Comparison of ENCODE assay signal across 8 cellular contexts in genomic region chr12:113221181-113221996, GRCh38. TPM values are rescaled to one million over a fixed set of nuclear protein-coding genes. Genes with fewer than 3 reads are reported as not detected.
DNase-seq lines count a peak whose midpoint lies in the region; ATAC-seq lines count a peak whose summit lies in the region.

TSS of gene TPCN1 (plus strand) at chr12:113221464. CDS start at chr12:113226853, 5,389 bp downstream.

- H3K36me3 ChIP-seq in mesenchymal stem cell (ENCODE audit: control insufficient read depth in 1 of 2, insufficient read depth in 2 of 2, low read depth in 1 of 2, low read length in 2 of 2) = no peaks in the 10 kb centered on the region

- peak within 1 kb of the TSS; percentile 66 for H3K27ac ChIP-seq in mesenchymal stem cell (ENCODE audit: low read length, poor library complexity, severe bottlenecking)

- H3K36me3 Mint-ChIP-seq in effector memory CD8-positive, alpha-beta T cell (ENCODE audit: insufficient read depth) = peaks cover 19% of the 10 kb centered on the region

- DNase-seq in CMK (ENCODE audit: low read depth) (peak; percentile 100), HT1080 (ENCODE audit: low read depth) (peak; percentile 100), NOMO-1 treated with DMSO at 0.1 percent for 48 hours (lab: John Stamatoyannopoulos, UW; ENCODE audit: unreplicated experiment) (peak; percentile 100), mesenchymal stem cell (peak; percentile 100)
- peak; percentile 97 for DNase-seq in activated CD8-positive, alpha-beta memory T cell treated with anti-CD3 and anti-CD28 coated beads for 4 hours (ENCODE audit: low read depth in 2 of 2)
- peak; percentile 98 for DNase-seq in effector memory CD8-positive, alpha-beta T cell
- DNase-seq in stimulated activated CD8-positive, alpha-beta memory T cell treated with anti-CD3 and anti-CD28 coated beads, Interleukin-12 subunit alpha, Interleukin-12 subunit beta, amount 100 ng/mL, for 4 hours (ENCODE audit: low read depth) = peak; percentile 96

- H2AFZ ChIP-seq in mesenchymal stem cell (ENCODE audit: low read depth, low read length) = peak within 1 kb of the TSS; percentile 1

- H3K4me1 ChIP-seq in mesenchymal stem cell (ENCODE audit: control insufficient read depth, insufficient read depth, low read depth, low read length) = peaks cover 12% of the 10 kb centered on the region

- peak within 1 kb of the TSS; percentile 88 to 99 for H3K4me3 ChIP-seq in mesenchymal stem cell (ENCODE audit: insufficient read depth in 1 of 2, low read depth in 1 of 2, low read length in 2 of 2)

- peak within 1 kb of the TSS; percentile 62 for H2AK5ac ChIP-seq in mesenchymal stem cell (ENCODE audit: low read length, severe bottlenecking)

- H3K27me3 ChIP-seq in mesenchymal stem cell (ENCODE audit: control insufficient read depth in 1 of 2, insufficient read depth in 1 of 2, low read length in 2 of 2) = no peaks in the 10 kb centered on the region

- H4K8ac ChIP-seq in mesenchymal stem cell (ENCODE audit: low read length) = peak within 1 kb of the TSS; percentile 87

- peak within 1 kb of the TSS in 1 of 2 experiments; percentile 61 for H3K23ac ChIP-seq in mesenchymal stem cell (ENCODE audit: low read length in 2 of 2)

- no peaks in the 10 kb centered on the region for H3K9me3 Mint-ChIP-seq in effector memory CD8-positive, alpha-beta T cell

- H3K9ac ChIP-seq in mesenchymal stem cell (ENCODE audit: low read length) = peak within 1 kb of the TSS; percentile 97

- ATAC-seq in GM21360 (IDR thresholded peaks at IDR 0.05; ENCODE audit: unreplicated experiment) = peak; percentile 83
- peak; percentile 94 for ATAC-seq in effector memory CD8-positive, alpha-beta T cell (replicated peaks)

- peak within 1 kb of the TSS; percentile 93 to 98 for H2BK12ac ChIP-seq in mesenchymal stem cell (ENCODE audit: low read length in 2 of 2)

- peaks cover 2% of the 10 kb centered on the region for H3K79me1 ChIP-seq in mesenchymal stem cell (replicated peaks; ENCODE audit: low read length, poor library complexity, severe bottlenecking)

- H3K4ac ChIP-seq in mesenchymal stem cell (ENCODE audit: low read depth in 1 of 2, low read length in 2 of 2) = peak within 1 kb of the TSS; percentile 89 to 96

- peak within 1 kb of the TSS; percentile 87 for H3K4me2 ChIP-seq in mesenchymal stem cell (ENCODE audit: low read length, poor library complexity, severe bottlenecking)

- no peaks in the 10 kb centered on the region for H3K27me3 Mint-ChIP-seq in effector memory CD8-positive, alpha-beta T cell

- peak within 1 kb of the TSS; percentile 94 for H4K91ac ChIP-seq in mesenchymal stem cell (ENCODE audit: low read length)

- H3K4me3 Mint-ChIP-seq in effector memory CD8-positive, alpha-beta T cell = peak within 1 kb of the TSS; percentile 80 to 86

- H3K27ac Mint-ChIP-seq in effector memory CD8-positive, alpha-beta T cell = peak within 1 kb of the TSS; percentile 76 to 86

- H2BK15ac ChIP-seq in mesenchymal stem cell (ENCODE audit: low read depth, poor library complexity, severe bottlenecking) = peak within 1 kb of the TSS; percentile 88

- under 1% methylated on average over 38 of the region's 68 CpGs for WGBS in mesenchymal stem cell

- peaks cover 10 to 15% of the 10 kb centered on the region in 2 donors for H3K4me1 Mint-ChIP-seq in effector memory CD8-positive, alpha-beta T cell (ENCODE audit: low read depth in 2 of 2)

- H3K14ac ChIP-seq in mesenchymal stem cell (ENCODE audit: low read length in 2 of 2) = peak within 1 kb of the TSS in 1 of 2 experiments; percentile 87

- peak within 1 kb of the TSS; percentile 91 for H2BK120ac ChIP-seq in mesenchymal stem cell (ENCODE audit: low read depth, low read length)

- no peaks in the 10 kb centered on the region for H3K9me3 ChIP-seq in mesenchymal stem cell (ENCODE audit: control insufficient read depth, low read length)

- peak within 1 kb of the TSS; percentile 26 for H2BK5ac ChIP-seq in mesenchymal stem cell (ENCODE audit: low read depth, low read length, poor library complexity, severe bottlenecking)

- peak within 1 kb of the TSS; percentile 96 to 97 for H3K18ac ChIP-seq in mesenchymal stem cell (ENCODE audit: low read depth in 1 of 2, low read length in 2 of 2)

RNA-seq across cellular contexts. Expression of gene TPCN1, which starts in this region (rescaled TPM):
- 10.2 and 12.1 TPM in 2 replicates for total RNA-seq in HT1080 (2014; rRNA removed; shearing (Covaris generic))
- 16.6 and 17.0 TPM in 2 replicates for polyA plus RNA-seq in HT1080 (2015; cell fraction: cytosol; rRNA removed)
- polyA plus RNA-seq in HT1080 (2015; cell fraction: nucleus; rRNA removed) = 54.1 and 64.8 TPM in 2 replicates
- 57.5 TPM for polyA plus RNA-seq in mesenchymal stem cell (2013, experiment 1 of 2)
- 58.5 TPM for polyA plus RNA-seq in mesenchymal stem cell (2013, experiment 2 of 2)

Comparison
In these comparisons a context has a peak if more than half of its experiments do, and no peak if none do; other contexts are left out.
1. Peak in every context shown above with its lines: DNase-seq, ATAC-seq, H3K4me3 ChIP-seq and H3K27ac ChIP-seq.